In the genomic region with DNA sequence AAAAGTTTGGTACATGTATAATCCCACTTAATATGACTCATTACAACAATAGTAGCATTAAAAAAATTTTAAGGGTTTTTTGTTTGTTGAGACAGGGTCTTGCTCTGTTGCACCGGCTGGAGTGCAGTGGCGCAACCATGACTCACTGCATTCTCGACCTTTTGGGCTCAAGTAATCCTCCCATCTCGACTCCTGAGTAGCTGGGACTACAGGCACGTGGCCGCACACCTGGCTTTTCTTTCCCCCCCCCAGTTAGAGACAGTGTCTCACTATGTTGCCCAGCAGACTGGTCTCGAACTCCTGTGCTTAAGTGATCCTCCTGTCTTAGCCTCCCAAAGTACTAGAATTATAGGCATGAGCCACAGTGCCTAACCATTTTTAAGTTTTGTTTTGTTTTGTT, we compare ENCODE assay signal across 1 cellular context.
TF ChIP-seq lines count a peak whose summit lies in the region.

No MANE protein-coding gene starts in this region.

TF ChIP-seq in HEK293, 187 proteins besides CTCF, POLR2A, EP300 and RAD21 (continued from another document):
- TF ChIP-seq, protein P1, sequence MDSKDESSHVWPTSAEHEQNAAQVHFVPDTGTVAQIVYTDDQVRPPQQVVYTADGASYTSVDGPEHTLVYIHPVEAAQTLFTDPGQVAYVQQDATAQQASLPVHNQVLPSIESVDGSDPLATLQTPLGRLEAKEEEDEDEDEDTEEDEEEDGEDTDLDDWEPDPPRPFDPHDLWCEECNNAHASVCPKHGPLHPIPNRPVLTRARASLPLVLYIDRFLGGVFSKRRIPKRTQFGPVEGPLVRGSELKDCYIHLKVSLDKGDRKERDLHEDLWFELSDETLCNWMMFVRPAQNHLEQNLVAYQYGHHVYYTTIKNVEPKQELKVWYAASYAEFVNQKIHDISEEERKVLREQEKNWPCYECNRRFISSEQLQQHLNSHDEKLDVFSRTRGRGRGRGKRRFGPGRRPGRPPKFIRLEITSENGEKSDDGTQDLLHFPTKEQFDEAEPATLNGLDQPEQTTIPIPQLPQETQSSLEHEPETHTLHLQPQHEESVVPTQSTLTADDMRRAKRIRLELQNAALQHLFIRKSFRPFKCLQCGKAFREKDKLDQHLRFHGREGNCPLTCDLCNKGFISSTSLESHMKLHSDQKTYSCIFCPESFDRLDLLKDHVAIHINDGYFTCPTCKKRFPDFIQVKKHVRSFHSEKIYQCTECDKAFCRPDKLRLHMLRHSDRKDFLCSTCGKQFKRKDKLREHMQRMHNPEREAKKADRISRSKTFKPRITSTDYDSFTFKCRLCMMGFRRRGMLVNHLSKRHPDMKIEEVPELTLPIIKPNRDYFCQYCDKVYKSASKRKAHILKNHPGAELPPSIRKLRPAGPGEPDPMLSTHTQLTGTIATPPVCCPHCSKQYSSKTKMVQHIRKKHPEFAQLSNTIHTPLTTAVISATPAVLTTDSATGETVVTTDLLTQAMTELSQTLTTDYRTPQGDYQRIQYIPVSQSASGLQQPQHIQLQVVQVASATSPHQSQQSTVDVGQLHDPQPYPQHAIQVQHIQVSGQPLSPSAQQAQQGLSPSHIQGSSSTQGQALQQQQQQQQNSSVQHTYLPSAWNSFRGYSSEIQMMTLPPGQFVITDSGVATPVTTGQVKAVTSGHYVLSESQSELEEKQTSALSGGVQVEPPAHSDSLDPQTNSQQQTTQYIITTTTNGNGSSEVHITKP (tag by site-specific recombination; IDR thresholded peaks at IDR 0.05): no peak
- no peak for TF ChIP-seq ZNF843 (tag by site-specific recombination; IDR thresholded peaks at IDR 0.05)
TF ChIP-seq in HEK293: peak in this region for 4.
